In genomic region chr21:34969431-34970036, GRCh38 we compare ENCODE assay signal across 16 cellular contexts.
DNase-seq lines count a peak whose midpoint lies in the region; ATAC-seq and TF ChIP-seq lines count a peak whose summit lies in the region.
"Had no signal": no experiment of that assay in that cellular context is flagged by ENCODE, and none has a peak within 500 bp of the region (broad histone marks: within the 10 kb centered on the region; RNA-seq: fewer than 3 reads in every experiment).

No MANE protein-coding gene starts in this region.

- no peak for TF ChIP-seq POLR2A in thyroid gland (IDR thresholded peaks at IDR 0.05)

- no peaks in the 10 kb centered on the region for H3K9me3 Mint-ChIP-seq in activated naive CD4-positive, alpha-beta T cell treated with anti-CD3 and anti-CD28 coated beads, Interleukin-2, amount 10 ng/mL, durations not matched to agents 7 days and 5 days
- H3K9me3 Mint-ChIP-seq in stimulated activated naive CD8-positive, alpha-beta T cell treated with anti-CD3 and anti-CD28 coated beads, Interleukin-15, amount 100 ng/mL, for 72 hours, result no peaks in the 10 kb centered on the region

- DNase-seq in activated naive CD4-positive, alpha-beta T cell treated with anti-CD3 and anti-CD28 coated beads, Interleukin-2, amount 10 ng/mL, durations not matched to agents 7 days and 5 days, result no peak
- DNase-seq in activated naive CD4-positive, alpha-beta T cell (lab: John Stamatoyannopoulos, UW), result no peak
- DNase-seq in MM.1S (no peak), adipocyte (ENCODE audit: low read depth) (no peak), NCI-H2107 treated with DMSO at 0.1 percent for 48 hours (lab: John Stamatoyannopoulos, UW; ENCODE audit: unreplicated experiment) (no peak), thyroid gland (no peak)
- no peak for DNase-seq in stimulated activated naive CD8-positive, alpha-beta T cell treated with anti-CD3 and anti-CD28 coated beads, Interleukin-15, amount 100 ng/mL, for 72 hours
- no peak for DNase-seq in stimulated activated CD4-positive, alpha-beta T cell treated with anti-CD3 and anti-CD28 coated beads, Interleukin-15, amount 100 ng/mL, for 24 hours
- DNase-seq: colonic mucosa, erythroblast, heart right ventricle, KG1, NCI-H146, NCI-H526, posterior cingulate gyrus, substantia nigra had no signal

- ATAC-seq in stimulated activated naive CD8-positive, alpha-beta T cell treated with anti-CD3 and anti-CD28 coated beads, Interleukin-15, amount 100 ng/mL, for 72 hours, result no peak
- ATAC-seq: heart right ventricle had no signal

- peaks cover 85% of the 10 kb centered on the region for H3K4me1 Mint-ChIP-seq in activated naive CD4-positive, alpha-beta T cell treated with anti-CD3 and anti-CD28 coated beads, Interleukin-2, amount 10 ng/mL, durations not matched to agents 7 days and 5 days
- peaks cover 94% of the 10 kb centered on the region for H3K4me1 Mint-ChIP-seq in stimulated activated naive CD8-positive, alpha-beta T cell treated with anti-CD3 and anti-CD28 coated beads, Interleukin-15, amount 100 ng/mL, for 72 hours

- peaks cover 28% of the 10 kb centered on the region for H3K4me1 ChIP-seq in MM.1S (ENCODE audit: low read length)
- peaks cover 42% of the 10 kb centered on the region for H3K4me1 ChIP-seq in adipocyte (ENCODE audit: control insufficient read depth, insufficient read depth, low read length)
- H3K4me1 ChIP-seq in thyroid gland, result no peaks in the 10 kb centered on the region
- H3K4me1 ChIP-seq: colonic mucosa had no signal

- H4K20me1 ChIP-seq in MM.1S (ENCODE audit: insufficient read depth, low read length), result no peaks in the 10 kb centered on the region

- intact Hi-C loops in thyroid gland (cut with DNase I), result no loop called here

- H3K4me3 ChIP-seq in MM.1S (ENCODE audit: low read length) (no peak overlapping the region), adipocyte (ENCODE audit: low read length) (no peak overlapping the region), thyroid gland (replicated peaks in 1 of 3) (no peak overlapping the region)
- H3K4me3 ChIP-seq: colonic mucosa, heart right ventricle had no signal

- H3F3A ChIP-seq in MM.1S (ENCODE audit: insufficient read depth, low read length), result peaks cover 8% of the 10 kb centered on the region

- no peaks in the 10 kb centered on the region for H3K79me2 ChIP-seq in MM.1S (ENCODE audit: low read length)

- H3K36me3 ChIP-seq in MM.1S (replicated peaks; ENCODE audit: insufficient read depth, low read length), result no peaks in the 10 kb centered on the region
- no peaks in the 10 kb centered on the region for H3K36me3 ChIP-seq in adipocyte (ENCODE audit: control insufficient read depth, insufficient read depth, low read length, severe bottlenecking)
- H3K36me3 ChIP-seq in thyroid gland, result no peaks in the 10 kb centered on the region
- H3K36me3 ChIP-seq: colonic mucosa, heart right ventricle had no signal

- no peak for TF ChIP-seq CTCF in MM.1S (IDR thresholded peaks at IDR 0.05; ENCODE audit: low read length)
- TF ChIP-seq CTCF in thyroid gland (IDR thresholded peaks at IDR 0.05), result no peak

- H3K36me3 Mint-ChIP-seq in activated naive CD4-positive, alpha-beta T cell treated with anti-CD3 and anti-CD28 coated beads, Interleukin-2, amount 10 ng/mL, durations not matched to agents 7 days and 5 days, result peaks cover 35% of the 10 kb centered on the region

- H3K9me3 ChIP-seq in MM.1S (replicated peaks; ENCODE audit: insufficient read depth, low read length), result no peaks in the 10 kb centered on the region
- no peaks in the 10 kb centered on the region for H3K9me3 ChIP-seq in adipocyte (ENCODE audit: control insufficient read depth, low read length)
- H3K9me3 ChIP-seq in thyroid gland, result no peaks in the 10 kb centered on the region
- H3K9me3 ChIP-seq: colonic mucosa, heart right ventricle had no signal

- 71 to 81% methylated on average over 7 of the region's 7 CpGs for WGBS in thyroid gland, 2 donors

- CTCF ChIA-PET in activated naive CD4-positive, alpha-beta T cell treated with anti-CD3 and anti-CD28 coated beads, Interleukin-2, amount 10 ng/mL, durations not matched to agents 7 days and 5 days (lab: Charles Lee), result interaction anchor here (1.4 kb wide), 1 partner anchor 18 kb away, joined by 3 read pairs; no protein-coding TSS in a partner anchor

- peak overlapping the region; percentile 64 for H3K27ac Mint-ChIP-seq in activated naive CD4-positive, alpha-beta T cell treated with anti-CD3 and anti-CD28 coated beads, Interleukin-2, amount 10 ng/mL, durations not matched to agents 7 days and 5 days
- peak overlapping the region; percentile 96 to 99 for H3K27ac Mint-ChIP-seq in stimulated activated naive CD8-positive, alpha-beta T cell treated with anti-CD3 and anti-CD28 coated beads, Interleukin-15, amount 100 ng/mL, for 72 hours

- H2AFZ ChIP-seq in MM.1S (ENCODE audit: low read length), result no peak overlapping the region

- H3K4me3 Mint-ChIP-seq in activated naive CD4-positive, alpha-beta T cell treated with anti-CD3 and anti-CD28 coated beads, Interleukin-2, amount 10 ng/mL, durations not matched to agents 7 days and 5 days, result peak overlapping the region; percentile 39
- H3K4me3 Mint-ChIP-seq in stimulated activated naive CD8-positive, alpha-beta T cell treated with anti-CD3 and anti-CD28 coated beads, Interleukin-15, amount 100 ng/mL, for 72 hours, result peak overlapping the region; percentile 74 to 93

- H3K9me2 ChIP-seq in MM.1S (replicated peaks; ENCODE audit: insufficient read depth, low read length), result no peaks in the 10 kb centered on the region

- peaks cover 26% of the 10 kb centered on the region for H3K27me3 ChIP-seq in MM.1S (replicated peaks; ENCODE audit: insufficient read depth, low read length)
- no peaks in the 10 kb centered on the region for H3K27me3 ChIP-seq in adipocyte (replicated peaks; ENCODE audit: control insufficient read depth, insufficient read depth, low read length)
- no peaks in the 10 kb centered on the region for H3K27me3 ChIP-seq in thyroid gland
- H3K27me3 ChIP-seq: colonic mucosa had no signal

- no peak overlapping the region for H3K9ac ChIP-seq in MM.1S (ENCODE audit: low read length)
- H3K9ac ChIP-seq in adipocyte (ENCODE audit: low read length), result peak overlapping the region; percentile 27

- 0 out of 2 replicates have a peak overlapping the region, but pooled peaks have one; percentile 7 for H3K4me2 ChIP-seq in MM.1S (ENCODE audit: low read depth, low read length)

- H3K27me3 Mint-ChIP-seq in activated naive CD4-positive, alpha-beta T cell treated with anti-CD3 and anti-CD28 coated beads, Interleukin-2, amount 10 ng/mL, durations not matched to agents 7 days and 5 days, result peaks cover 12% of the 10 kb centered on the region
- no peaks in the 10 kb centered on the region for H3K27me3 Mint-ChIP-seq in stimulated activated naive CD8-positive, alpha-beta T cell treated with anti-CD3 and anti-CD28 coated beads, Interleukin-15, amount 100 ng/mL, for 72 hours

- H3K27ac ChIP-seq in MM.1S (ENCODE audit: low read length), result no peak overlapping the region
- H3K27ac ChIP-seq in thyroid gland, result no peak overlapping the region
- H3K27ac ChIP-seq: colonic mucosa, heart right ventricle had no signal
